ENCODE assay signal across 9 cellular contexts in the genomic region with DNA sequence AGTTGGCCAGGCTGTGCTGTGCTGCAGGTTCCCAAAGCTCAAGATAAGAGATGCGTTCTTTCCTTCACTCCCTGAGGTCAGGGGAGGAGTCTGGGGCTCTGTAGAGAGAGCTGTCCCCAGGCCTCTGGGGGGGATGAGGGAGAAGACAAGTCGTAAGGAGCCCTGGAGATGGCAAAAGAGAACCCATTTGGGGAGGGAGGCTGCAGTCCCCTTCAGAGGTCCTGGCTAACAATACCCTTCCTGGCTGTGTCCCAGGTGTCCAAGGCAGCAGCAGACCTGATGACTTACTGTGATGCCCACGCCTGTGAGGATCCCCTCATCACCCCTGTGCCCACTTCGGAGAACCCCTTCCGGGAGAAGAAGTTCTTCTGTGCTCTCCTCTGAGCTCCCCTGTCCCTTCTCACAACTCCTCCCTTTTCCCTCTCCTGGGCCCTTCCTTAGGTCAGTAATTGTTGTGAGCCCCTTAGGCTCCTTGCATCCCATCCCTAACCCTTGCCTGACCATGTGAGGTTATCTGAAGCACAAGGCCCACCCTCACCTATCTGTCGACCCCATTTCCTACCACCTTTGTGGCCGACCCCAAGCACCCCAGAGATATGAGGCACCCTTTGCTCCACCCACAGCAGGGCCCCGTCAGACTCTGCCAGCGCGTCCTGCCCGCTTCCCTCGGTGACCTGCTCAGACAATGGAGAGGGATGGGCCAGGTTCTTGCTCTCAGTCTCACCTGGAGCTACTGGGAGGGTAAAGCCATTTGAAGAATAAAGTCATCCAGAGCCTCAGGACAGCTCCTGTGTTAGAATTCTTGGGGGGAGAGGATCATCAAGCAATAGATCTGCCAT. TPM values are rescaled to one million over a fixed set of nuclear protein-coding genes. Genes with fewer than 3 reads are reported as not detected.
A peak's percentile ranks its signal among the peaks of the same experiment; 100 is the strongest.
DNase-seq lines count a peak whose midpoint lies in the region; ATAC-seq and TF ChIP-seq lines count a peak whose summit lies in the region.
"Had no signal": no experiment of that assay in that cellular context is flagged by ENCODE, and none has a peak within 500 bp of the region (broad histone marks: within the 10 kb centered on the region; RNA-seq: fewer than 3 reads in every experiment).

No MANE protein-coding gene starts in this region.

- H3K36me3 ChIP-seq in Peyer's patch = peaks cover 0 to 32% (median 0%) of the 10 kb centered on the region in 3 donors

- DNase-seq in G401 (ENCODE audit: low spot score) = peak; percentile 38
- peak; percentile 47 to 66 (median 62) for DNase-seq in Peyer's patch
- peak; percentile 19 to 23 for DNase-seq in stimulated activated CD8-positive, alpha-beta memory T cell treated with anti-CD3 and anti-CD28 coated beads, Interleukin-4, amount 100 ng/mL, for 4 hours (ENCODE audit: low read depth in 2 of 2, low spot score in 1 of 2)
- DNase-seq in NCI-H82 treated with DMSO at 0.1 percent for 48 hours (lab: John Stamatoyannopoulos, UW; ENCODE audit: unreplicated experiment) = no peak

- no peak for TF ChIP-seq CTCF in Peyer's patch (IDR thresholded peaks at IDR 0.05)

- TF ChIP-seq POLR2A in Peyer's patch (IDR thresholded peaks at IDR 0.05) = no peak
- no peak for TF ChIP-seq POLR2A in GM18505 (IDR thresholded peaks at IDR 0.05; ENCODE audit: borderline replicate concordance, extremely low read depth, insufficient read depth, insufficient read length)

- H3K4me1 ChIP-seq in Peyer's patch = peaks cover 0 to 49% (median 16%) of the 10 kb centered on the region in 4 donors

- peak overlapping the region; percentile 88 to 98 (median 92) for H3K27ac ChIP-seq in Peyer's patch
- peak overlapping the region; percentile 98 for H3K27ac ChIP-seq in angular gyrus (ENCODE audit: low read depth, low read length)
- H3K27ac ChIP-seq in layer of hippocampus (ENCODE audit: low read depth, low read length) = peak overlapping the region; percentile 95

- in situ Hi-C loops in G401 (cut with HindIII; ENCODE audit: low sequenced_read_pairs) = no loop called here

- peak overlapping the region; percentile 42 to 73 (median 60) for H3K4me3 ChIP-seq in Peyer's patch

- no peaks in the 10 kb centered on the region for H3K9me3 ChIP-seq in Peyer's patch

- ATAC-seq in GM19324 (IDR thresholded peaks at IDR 0.05; ENCODE audit: low FRiP score, unreplicated experiment) (no peak), GM18505 (IDR thresholded peaks at IDR 0.05; ENCODE audit: unreplicated experiment) (no peak)

- H3K27me3 ChIP-seq in Peyer's patch (no peaks in the 10 kb centered on the region), layer of hippocampus (ENCODE audit: control insufficient read depth, insufficient read depth, low read length) (no peaks in the 10 kb centered on the region)

RNA-seq across cellular contexts. Expression of a gene that starts 1.2 kb away (rescaled TPM):
- total RNA-seq in G401 (2014; rRNA removed; shearing (Covaris generic)) = 0.14 TPM in 1 of 2 replicates, not detected in the other
- not detected for total RNA-seq in Peyer's patch
- total RNA-seq: M059J had no signal

RNA-seq across cellular contexts. Expression of a gene that starts 1.4 kb away (rescaled TPM):
- total RNA-seq in G401 (2014; rRNA removed; shearing (Covaris generic)) = 48.7 and 59.6 TPM in 2 replicates
- 10 to 100 TPM; 51.5 to 71.2 (median 61.3) TPM for total RNA-seq in Peyer's patch

RNA-seq across cellular contexts. Expression of a gene that starts 18.6 kb away (rescaled TPM):
- 13.5 and 14.9 TPM in 2 replicates for total RNA-seq in G401 (2014; rRNA removed; shearing (Covaris generic))
- total RNA-seq in Peyer's patch = 10 to 100 TPM; 38.7 to 68.8 (median 50.3) TPM

RNA-seq across cellular contexts. Expression of a gene that starts 19.3 kb away (rescaled TPM):
- total RNA-seq in G401 (2014; rRNA removed; shearing (Covaris generic)) = 0.07 and 0.12 TPM in 2 replicates
- total RNA-seq in Peyer's patch = 10 to 100 TPM in 1 of 4 donors, 1 to 10 TPM in 3; 5.4 to 11.6 (median 8.8) TPM

RNA-seq across cellular contexts. Expression of a gene that starts 19.6 kb away (rescaled TPM):
- total RNA-seq in G401 (2014; rRNA removed; shearing (Covaris generic)) = 34.3 and 47.2 TPM in 2 replicates
- 10 to 100 TPM; 16.5 to 30.5 (median 22.9) TPM for total RNA-seq in Peyer's patch
